In the genomic region with DNA sequence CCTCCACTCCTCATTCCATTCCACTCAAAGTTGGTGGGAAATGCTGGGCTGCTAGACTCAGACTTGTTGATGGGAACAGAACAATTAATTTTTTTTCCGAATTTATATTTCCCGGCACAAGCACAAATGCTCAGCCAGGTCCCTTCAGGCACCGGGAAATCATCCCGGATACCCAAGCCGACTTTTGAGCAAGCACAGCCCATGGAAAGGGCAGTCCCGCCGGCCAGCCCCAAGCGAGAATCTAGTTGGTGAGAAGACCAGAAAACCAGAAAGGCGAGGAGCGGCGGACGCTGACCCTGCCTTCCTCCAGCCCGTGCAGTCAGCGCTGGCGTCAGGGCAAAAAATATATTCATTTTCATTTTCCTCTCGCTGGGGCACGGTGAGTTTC, we compare ENCODE assay signal across 21 cellular contexts. TPM values are rescaled to one million over a fixed set of nuclear protein-coding genes. Genes with fewer than 3 reads are reported as not detected.
DNase-seq lines count a peak whose midpoint lies in the region; ATAC-seq and TF ChIP-seq lines count a peak whose summit lies in the region.
"Had no signal": no experiment of that assay in that cellular context is flagged by ENCODE, and none has a peak within 500 bp of the region (broad histone marks: within the 10 kb centered on the region; RNA-seq: fewer than 3 reads in every experiment).

No MANE protein-coding gene starts in this region.

- H3K9me3 ChIP-seq in esophagus muscularis mucosa (peaks cover 0 to 5% (median 0%) of the 10 kb centered on the region in 4 donors), osteoblast (ENCODE audit: low read depth, low read length) (no peaks in the 10 kb centered on the region), ascending aorta (no peaks in the 10 kb centered on the region)

- H3K27ac ChIP-seq in GM23338 (ENCODE audit: low read depth) (no peak overlapping the region), esophagus muscularis mucosa (replicated peaks in 1 of 4) (no peak overlapping the region), osteoblast (ENCODE audit: low read depth, low read length) (no peak overlapping the region), ascending aorta (no peak overlapping the region)
- H3K27ac ChIP-seq: foreskin keratinocyte, right atrium auricular region had no signal

- no peak for TF ChIP-seq POLR2A in esophagus muscularis mucosa (IDR thresholded peaks at IDR 0.05; ENCODE audit: low read depth)

- H3K4me1 ChIP-seq in GM23338 (ENCODE audit: insufficient read depth) (peaks cover 81% of the 10 kb centered on the region), esophagus muscularis mucosa (peaks cover 28 to 72% (median 48%) of the 10 kb centered on the region in 4 donors), osteoblast (ENCODE audit: insufficient read depth, low read length) (no peaks in the 10 kb centered on the region), ascending aorta (peaks cover 9% of the 10 kb centered on the region in 2 donors)
- H3K4me1 ChIP-seq: foreskin keratinocyte had no signal

- peak overlapping the region; percentile 71 for H3K4me3 ChIP-seq in GM23338
- peak overlapping the region in 1 of 4 donors; percentile 30 for H3K4me3 ChIP-seq in esophagus muscularis mucosa
- H3K4me3 ChIP-seq in osteoblast (ENCODE audit: insufficient read depth, low read length) = no peak overlapping the region
- no peak overlapping the region for H3K4me3 ChIP-seq in ascending aorta
- H3K4me3 ChIP-seq: right atrium auricular region had no signal

- TF ChIP-seq CTCF in GM23338 (conservative IDR thresholded peaks at IDR 0.05; ENCODE audit: low read depth in 2 of 2) (no peak), WTC11 (IDR thresholded peaks at IDR 0.05) (no peak), esophagus muscularis mucosa (IDR thresholded peaks at IDR 0.05) (no peak), osteoblast (IDR thresholded peaks at IDR 0.05; ENCODE audit: extremely low read depth, low read depth, low read length) (no peak), ascending aorta (IDR thresholded peaks at IDR 0.05) (no peak)

- H3K4me1 Mint-ChIP-seq in GM23338 (peaks cover 79% of the 10 kb centered on the region), WTC11 (peaks cover 82% of the 10 kb centered on the region)

- intact Hi-C loops in esophagus muscularis mucosa (cut with DNase I) = no loop called here
- intact Hi-C loops in ascending aorta (cut with DNase I) = no loop called here

- peak; percentile 59 for DNase-seq in GM23338 (ENCODE audit: low spot score)
- DNase-seq in WTC11 (ENCODE audit: low spot score) = peak; percentile 41
- DNase-seq in esophagus muscularis mucosa (ENCODE audit: extremely low spot score) = peak; percentile 82
- DNase-seq in osteoblast (ENCODE audit: insufficient read length, low spot score, missing footprints) = peak; percentile 79
- no peak for DNase-seq in ascending aorta (ENCODE audit: low spot score in 2 of 2)
- DNase-seq in glomerular visceral epithelial cell (ENCODE audit: extremely low spot score) = no peak
- no peak for DNase-seq in globus pallidus (ENCODE audit: low spot score)
- DNase-seq in NOMO-1 treated with dmso at 0.1 percent for 144 hours (lab: John Stamatoyannopoulos, UW; ENCODE audit: unreplicated experiment) = no peak
- DNase-seq: activated CD4-positive, alpha-beta T cell treated with anti-CD3 and anti-CD28 coated beads for 1 hour; activated CD8-positive, alpha-beta memory T cell treated with anti-CD3 and anti-CD28 coated beads, Interleukin-2, amount 50 U/mL, for 4 hours; activated naive CD4-positive, alpha-beta T cell treated with anti-CD3 and anti-CD28 coated beads for 36 hours; DMS 273 treated with DMSO at 0.1 percent for 48 hours; foreskin keratinocyte; immature natural killer cell; mammary epithelial cell; NCI-H1694 treated with DMSO at 0.1 percent for 48 hours; NCI-H446 treated with DMSO at 0.1 percent for 48 hours had no signal

- H3K9me3 Mint-ChIP-seq in GM23338 (peaks cover 8% of the 10 kb centered on the region; the same call in 2 of the 3 replicates), WTC11 (no peaks in the 10 kb centered on the region)

- POLR2A ChIA-PET in WTC11 (lab: Charles Lee) = interaction anchor here (1.1 to 2.0 kb wide), 2 partner anchors 10 to 14 kb away, joined by 5 to 10 read pairs; no protein-coding TSS in a partner anchor

- H3K9me2 ChIP-seq in GM23338 (ENCODE audit: insufficient read depth) = no peaks in the 10 kb centered on the region

- peaks cover 50% of the 10 kb centered on the region for H3F3A ChIP-seq in GM23338 (replicated peaks; ENCODE audit: low read depth)

- H3K27me3 Mint-ChIP-seq in GM23338 (ENCODE audit: insufficient read depth, low read depth, poor library complexity) (peaks cover 99% of the 10 kb centered on the region), WTC11 (ENCODE audit: low read depth) (peaks cover 100% of the 10 kb centered on the region)

- WGBS in esophagus muscularis mucosa = 7% methylated on average over 17 of the region's 17 CpGs

- H4K20me1 ChIP-seq in GM23338 (replicated peaks; ENCODE audit: insufficient read depth) (no peaks in the 10 kb centered on the region; the same call in 1 of the 2 replicates), osteoblast (ENCODE audit: insufficient read depth, low read length) (no peaks in the 10 kb centered on the region)

- H3K79me2 ChIP-seq in GM23338 (replicated peaks; ENCODE audit: insufficient read depth) (no peaks in the 10 kb centered on the region), osteoblast (ENCODE audit: insufficient read depth, low read length) (no peaks in the 10 kb centered on the region)

- no peak overlapping the region for H3K27ac Mint-ChIP-seq in GM23338
- H3K27ac Mint-ChIP-seq in WTC11 = no peak overlapping the region
- H3K27ac Mint-ChIP-seq: activated naive CD4-positive, alpha-beta T cell treated with anti-CD3 and anti-CD28 coated beads for 36 hours; immature natural killer cell; natural killer cell treated with Interleukin-12 subunit alpha and Interleukin-12 subunit beta and Interleukin-15 and Interleukin-18, amount 100 ng/mL, for 72 hours had no signal

- H3K4me2 ChIP-seq in GM23338 (peak overlapping the region; percentile 95), osteoblast (ENCODE audit: insufficient read depth, low read length) (no peak overlapping the region)

- ATAC-seq in GM23338 (no peak), WTC11 (no peak)
- ATAC-seq: foreskin keratinocyte; HCT116; natural killer cell treated with Interleukin-12 subunit alpha and Interleukin-12 subunit beta and Interleukin-15 and Interleukin-18, amount 100 ng/mL, for 72 hours had no signal

- H3K27me3 ChIP-seq in GM23338 (ENCODE audit: insufficient read depth) (peaks cover 98% of the 10 kb centered on the region), esophagus muscularis mucosa (peaks cover 9 to 100% (median 78%) of the 10 kb centered on the region in 4 donors), osteoblast (ENCODE audit: insufficient read depth, low read length) (peaks cover 93% of the 10 kb centered on the region), ascending aorta (peaks cover 50% of the 10 kb centered on the region)

- H3K36me3 ChIP-seq in GM23338 (ENCODE audit: insufficient read depth) = no peaks in the 10 kb centered on the region
- H3K36me3 ChIP-seq in esophagus muscularis mucosa = no peaks in the 10 kb centered on the region
- H3K36me3 ChIP-seq in osteoblast (ENCODE audit: insufficient read depth, low read length) = no peaks in the 10 kb centered on the region
- no peaks in the 10 kb centered on the region for H3K36me3 ChIP-seq in ascending aorta
- H3K36me3 ChIP-seq: right atrium auricular region had no signal

- H3K4me3 Mint-ChIP-seq in GM23338 (peak overlapping the region; percentile 79; the same call in 1 of the 3 replicates), WTC11 (peak overlapping the region; percentile 91)
- H3K4me3 Mint-ChIP-seq: activated naive CD4-positive, alpha-beta T cell treated with anti-CD3 and anti-CD28 coated beads for 36 hours; natural killer cell treated with Interleukin-12 subunit alpha and Interleukin-12 subunit beta and Interleukin-15 and Interleukin-18, amount 100 ng/mL, for 72 hours had no signal

- CTCF ChIA-PET in WTC11 (lab: Charles Lee) = interaction anchor here (4.3 kb wide), 1 partner anchor 23 kb away, joined by 25 read pairs; no protein-coding TSS in a partner anchor

- H3K36me3 Mint-ChIP-seq in GM23338 (ENCODE audit: low read depth) (no peaks in the 10 kb centered on the region), WTC11 (peaks cover 3% of the 10 kb centered on the region; the same call in 1 of the 2 replicates)

- H2AFZ ChIP-seq in GM23338 = no peak overlapping the region
- no peak overlapping the region for H2AFZ ChIP-seq in osteoblast (ENCODE audit: low read length)

- no peak for TF ChIP-seq EP300 in esophagus muscularis mucosa (IDR thresholded peaks at IDR 0.05)

TF ChIP-seq in GM23338, 12 proteins besides CTCF, POLR2A, EP300 and RAD21 (continues in another document):
- TF ChIP-seq JUNB (IDR thresholded peaks at IDR 0.05; ENCODE audit: unreplicated experiment) (no peak), ZNF114 (CRISPR knock-in tag; IDR thresholded peaks at IDR 0.05) (no peak), STAT1 (IDR thresholded peaks at IDR 0.05; ENCODE audit: unreplicated experiment) (no peak)

TF ChIP-seq in WTC11, 78 proteins besides CTCF, POLR2A, EP300 and RAD21 (continues in another document):
- TF ChIP-seq GRHL2 (CRISPR knock-in tag; IDR thresholded peaks at IDR 0.05; ENCODE audit: insufficient replicate concordance, severe bottlenecking) (no peak), OVOL2 (CRISPR knock-in tag; IDR thresholded peaks at IDR 0.05; ENCODE audit: borderline replicate concordance) (no peak)
- TF ChIP-seq, protein P1, sequence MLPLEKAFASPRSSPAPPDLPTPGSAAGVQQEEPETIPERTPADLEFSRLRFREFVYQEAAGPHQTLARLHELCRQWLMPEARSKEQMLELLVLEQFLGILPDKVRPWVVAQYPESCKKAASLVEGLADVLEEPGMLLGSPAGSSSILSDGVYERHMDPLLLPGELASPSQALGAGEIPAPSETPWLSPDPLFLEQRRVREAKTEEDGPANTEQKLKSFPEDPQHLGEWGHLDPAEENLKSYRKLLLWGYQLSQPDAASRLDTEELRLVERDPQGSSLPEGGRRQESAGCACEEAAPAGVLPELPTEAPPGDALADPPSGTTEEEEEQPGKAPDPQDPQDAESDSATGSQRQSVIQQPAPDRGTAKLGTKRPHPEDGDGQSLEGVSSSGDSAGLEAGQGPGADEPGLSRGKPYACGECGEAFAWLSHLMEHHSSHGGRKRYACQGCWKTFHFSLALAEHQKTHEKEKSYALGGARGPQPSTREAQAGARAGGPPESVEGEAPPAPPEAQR (CRISPR knock-in tag; IDR thresholded peaks at IDR 0.05) = no peak

RNA-seq across cellular contexts. Expression of a gene that starts 0.8 kb away (rescaled TPM):
- total RNA-seq in GM23338 (2014; rRNA removed; shearing (Covaris generic)) = not detected in 2 replicates
- polyA plus RNA-seq in GM23338 (2016; fragmentation: Nextera tagmentation; extraction: Ambion mirVana) = 0.12 TPM in 1 of 2 replicates, not detected in the other
- total RNA-seq in WTC11 (2021) (1.9 to 3.5 TPM (median 2.5 TPM) in 3 replicates), esophagus muscularis mucosa (not detected), osteoblast (0.29 and 0.72 TPM in 2 replicates), ascending aorta (not detected)
- total RNA-seq: activated naive CD4-positive, alpha-beta T cell treated with anti-CD3 and anti-CD28 coated beads for 36 hours; bronchial epithelial cell; foreskin keratinocyte; natural killer cell treated with Interleukin-12 subunit alpha and Interleukin-12 subunit beta and Interleukin-15 and Interleukin-18, amount 100 ng/mL, for 72 hours; right atrium auricular region had no signal
- polyA plus RNA-seq: foreskin keratinocyte, immature natural killer cell, mammary epithelial cell had no signal

RNA-seq across cellular contexts. Expression of a gene that starts 2.1 kb away (rescaled TPM):
- total RNA-seq in GM23338 (2014; rRNA removed; shearing (Covaris generic)) = 0.19 and 0.21 TPM in 2 replicates
- polyA plus RNA-seq in GM23338 (2016; fragmentation: Nextera tagmentation; extraction: Ambion mirVana) = 0.95 and 1.4 TPM in 2 replicates
- total RNA-seq in WTC11 (2021) (30.3 to 59.7 TPM (median 34.7 TPM) in 3 replicates), esophagus muscularis mucosa (not detected), osteoblast (2.1 and 3.6 TPM in 2 replicates), ascending aorta (1.5 TPM)
- total RNA-seq: activated naive CD4-positive, alpha-beta T cell treated with anti-CD3 and anti-CD28 coated beads for 36 hours; bronchial epithelial cell; foreskin keratinocyte; natural killer cell treated with Interleukin-12 subunit alpha and Interleukin-12 subunit beta and Interleukin-15 and Interleukin-18, amount 100 ng/mL, for 72 hours had no signal
- polyA plus RNA-seq: foreskin keratinocyte, immature natural killer cell, mammary epithelial cell had no signal

Comparison
In these comparisons a context has a peak if more than half of its experiments do, and no peak if none do; other contexts are left out.
1. DNase-seq: peak in GM23338 (single experiment), WTC11 (single experiment), esophagus muscularis mucosa (single experiment) and osteoblast (single experiment); none in ascending aorta (0 of 2), glomerular visceral epithelial cell (single experiment), globus pallidus (single experiment) and NOMO-1 treated with dmso at 0.1 percent for 144 hours (single experiment).